In genomic region chr16:56645838-56646237, GRCh38 we compare ENCODE assay signal across 35 cellular contexts. TPM values are rescaled to one million over a fixed set of nuclear protein-coding genes. Genes with fewer than 3 reads are reported as not detected.
"Had no signal": no experiment of that assay in that cellular context is flagged by ENCODE, and none has a peak within 500 bp of the region (broad histone marks: within the 10 kb centered on the region; RNA-seq: fewer than 3 reads in every experiment).

No MANE protein-coding gene starts in this region.

- H3K9ac ChIP-seq: neural progenitor cell had no signal

- H3K9me3 Mint-ChIP-seq: mesothelial cell of epicardium; naive B cell; natural killer cell; nephron progenitor cell; neural progenitor cell; stimulated activated memory B cell treated with anti-CD40 and anti-IgM and Interleukin-4, amounts not matched to agents 10 μg/mL and 1 μg/mL and 100 μg/mL, for 72 hours; stimulated activated naive CD8-positive, alpha-beta T cell treated with anti-CD3 and anti-CD28 coated beads, Interleukin-15, amount 100 ng/mL, for 72 hours; type B pancreatic cell had no signal

- H3K36me3 Mint-ChIP-seq: mesothelial cell of epicardium; naive B cell; natural killer cell; neural progenitor cell; stimulated activated memory B cell treated with anti-CD40 and anti-IgM and Interleukin-4, amounts not matched to agents 10 μg/mL and 1 μg/mL and 100 μg/mL, for 72 hours; type B pancreatic cell had no signal

- DNase-seq: islet precursor cell; left ventricle myocardium inferior; mesendoderm; naive B cell; natural killer cell; nephron progenitor cell; occipital lobe; right lobe of liver; stimulated activated CD4-positive, alpha-beta T cell treated with anti-CD3 and anti-CD28 coated beads, Interleukin-1b, Interleukin-23, amount 100 ng/mL, for 48 hours; stimulated activated CD4-positive, alpha-beta T cell treated with anti-CD3 and anti-CD28 coated beads, Interleukin-2, amount 100 ng/mL, for 48 hours; stimulated activated CD4-positive, alpha-beta T cell treated with anti-CD3 and anti-CD28 coated beads, Interleukin-4, amount 100 ng/mL, for 4 hours; stimulated activated CD8-positive, alpha-beta memory T cell treated with anti-CD3 and anti-CD28 coated beads, Interleukin-4, amount 100 ng/mL, for 48 hours; stimulated activated naive CD4-positive, alpha-beta T cell treated with Interleukin-2 at 50 U/mL for 16 hours; stimulated activated naive CD8-positive, alpha-beta T cell treated with anti-CD3 and anti-CD28 coated beads, Interleukin-15, amount 100 ng/mL, for 72 hours; substantia nigra; uterus had no signal

- H2AFZ ChIP-seq: neural progenitor cell had no signal

- H3K27me3 ChIP-seq: right atrium auricular region, right lobe of liver had no signal

- H3K36me3 ChIP-seq: left ventricle myocardium inferior, neural progenitor cell, neutrophil, right atrium auricular region, right lobe of liver, tibial nerve, uterus had no signal

- H3K27ac Mint-ChIP-seq: mesothelial cell of epicardium; naive B cell; natural killer cell; nephron progenitor cell; neural progenitor cell; progenitor cell of endocrine pancreas; stimulated activated memory B cell treated with anti-CD40 and anti-IgM and Interleukin-4, amounts not matched to agents 10 μg/mL and 1 μg/mL and 100 μg/mL, for 72 hours; stimulated activated naive CD8-positive, alpha-beta T cell treated with anti-CD3 and anti-CD28 coated beads, Interleukin-15, amount 100 ng/mL, for 72 hours; type B pancreatic cell had no signal

- ATAC-seq: natural killer cell; right lobe of liver; stimulated activated memory B cell treated with anti-CD40 and anti-IgM and Interleukin-4, amounts not matched to agents 10 μg/mL and 1 μg/mL and 100 μg/mL, for 72 hours; stimulated activated naive CD8-positive, alpha-beta T cell treated with anti-CD3 and anti-CD28 coated beads, Interleukin-15, amount 100 ng/mL, for 72 hours had no signal

- H3K9me3 ChIP-seq: left ventricle myocardium inferior, neutrophil, right atrium auricular region, right lobe of liver, tibial nerve, uterus had no signal

- H3K4me1 ChIP-seq: neural progenitor cell, uterus had no signal

- H3K27ac ChIP-seq: left ventricle myocardium inferior, neural progenitor cell, neutrophil, right atrium auricular region, tibial nerve, uterus had no signal

- H3K4me3 ChIP-seq: left ventricle myocardium inferior, lung, neural progenitor cell, right atrium auricular region, right lobe of liver, smooth muscle cell, tibial nerve, uterus had no signal

- H3K4me2 ChIP-seq: neural progenitor cell, smooth muscle cell had no signal

- H3K4me3 Mint-ChIP-seq: mesothelial cell of epicardium; naive B cell; natural killer cell; nephron progenitor cell; neural progenitor cell; stimulated activated memory B cell treated with anti-CD40 and anti-IgM and Interleukin-4, amounts not matched to agents 10 μg/mL and 1 μg/mL and 100 μg/mL, for 72 hours; stimulated activated naive CD8-positive, alpha-beta T cell treated with anti-CD3 and anti-CD28 coated beads, Interleukin-15, amount 100 ng/mL, for 72 hours; type B pancreatic cell had no signal

RNA-seq across cellular contexts. Expression of gene MT1B, which starts 5.8 kb away (rescaled TPM):
- total RNA-seq: kidney epithelial cell, left ventricle myocardium inferior, lower leg skin, lung, mesothelial cell of epicardium, mononuclear cell, natural killer cell, occipital lobe, osteocyte, progenitor cell of endocrine pancreas, pulmonary artery endothelial cell, renal cortical epithelial cell, right atrium auricular region, skeletal muscle tissue, smooth muscle cell, temporal lobe, tibial nerve, ureter, uterus had no signal
- polyA plus RNA-seq: lung, smooth muscle cell had no signal

RNA-seq across cellular contexts. Expression of gene MT1A, which starts 7.4 kb away (rescaled TPM):
- total RNA-seq: kidney epithelial cell, mesothelial cell of epicardium, mononuclear cell, natural killer cell, occipital lobe, osteocyte, progenitor cell of endocrine pancreas, skeletal muscle tissue, smooth muscle cell, temporal lobe had no signal
- polyA plus RNA-seq: smooth muscle cell had no signal

RNA-seq across cellular contexts. Expression of gene MT1F, which starts 11.9 kb away (rescaled TPM):
- total RNA-seq: skeletal muscle tissue had no signal

RNA-seq across cellular contexts. Expression of gene MT1M, which starts 13.4 kb away (rescaled TPM):
- total RNA-seq: mesothelial cell of epicardium, mononuclear cell, natural killer cell, progenitor cell of endocrine pancreas, smooth muscle cell had no signal

RNA-seq across cellular contexts. Expression of gene MT1E, which starts 20.3 kb away (rescaled TPM):
- total RNA-seq: mesothelial cell of epicardium had no signal
